11 cellular contexts compared by ENCODE assay signal in the genomic region with DNA sequence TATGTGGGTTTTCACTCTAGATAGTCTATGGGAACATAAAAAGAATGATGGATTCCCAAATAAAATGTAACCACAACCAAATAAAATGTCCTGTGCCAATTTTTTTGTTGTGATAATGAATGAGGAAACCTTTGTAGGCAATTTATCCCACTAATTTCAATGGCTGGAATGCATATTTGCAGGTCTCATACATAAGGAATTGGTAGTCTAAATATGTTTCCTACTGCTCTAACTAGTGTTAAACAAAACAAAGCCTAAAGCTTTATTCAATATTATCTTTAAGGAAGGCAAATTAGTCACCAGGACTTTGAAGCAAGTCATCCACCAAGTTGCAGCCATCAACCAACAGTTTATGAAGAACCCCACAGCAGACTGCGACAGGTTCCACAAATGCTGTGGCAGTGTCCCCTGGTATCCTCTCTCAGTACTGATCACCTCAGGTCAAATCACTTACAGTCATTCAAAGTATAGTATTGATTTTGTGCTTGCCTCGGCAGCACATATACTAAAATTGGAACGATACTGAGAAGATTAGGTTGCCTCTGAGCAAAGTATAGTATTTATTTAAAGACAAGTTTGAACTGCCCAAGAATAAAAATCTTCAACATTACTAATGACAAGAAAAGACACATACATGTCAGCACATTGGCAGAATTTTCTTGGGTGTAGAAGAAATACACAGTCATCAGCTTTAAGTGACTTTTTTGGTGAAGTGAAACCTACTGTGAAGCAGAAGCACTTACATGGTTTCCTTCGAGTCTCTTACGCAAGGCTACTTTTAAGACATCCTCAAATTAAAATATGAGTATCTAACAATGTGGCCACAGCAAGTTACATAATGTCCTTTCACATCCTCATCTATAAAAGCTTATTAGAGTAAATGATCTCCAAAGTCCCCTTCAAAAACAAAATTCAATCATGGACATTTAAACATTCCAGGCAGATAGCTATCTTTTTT.
DNase-seq lines count a peak whose midpoint lies in the region; ATAC-seq and TF ChIP-seq lines count a peak whose summit lies in the region.
"Had no signal": no experiment of that assay in that cellular context is flagged by ENCODE, and none has a peak within 500 bp of the region (broad histone marks: within the 10 kb centered on the region; RNA-seq: fewer than 3 reads in every experiment).

No MANE protein-coding gene starts in this region.

- no peaks in the 10 kb centered on the region for H3K36me3 ChIP-seq in osteoblast (ENCODE audit: insufficient read depth, low read length)
- H3K36me3 ChIP-seq: thoracic aorta had no signal

- no peak for TF ChIP-seq CTCF in osteoblast (IDR thresholded peaks at IDR 0.05; ENCODE audit: extremely low read depth, low read depth, low read length)
- TF ChIP-seq CTCF in foreskin keratinocyte (conservative IDR thresholded peaks at IDR 0.05), result no peak

- ATAC-seq in GM18520 (IDR thresholded peaks at IDR 0.05; ENCODE audit: unreplicated experiment), result peak; percentile 47
- ATAC-seq in HG02588 (IDR thresholded peaks at IDR 0.05; ENCODE audit: unreplicated experiment), result peak; percentile 55
- ATAC-seq in foreskin keratinocyte, result no peak

- H3K79me2 ChIP-seq in osteoblast (ENCODE audit: insufficient read depth, low read length), result no peaks in the 10 kb centered on the region

- no peak overlapping the region for H2AFZ ChIP-seq in osteoblast (ENCODE audit: low read length)

- no peaks in the 10 kb centered on the region for H4K20me1 ChIP-seq in osteoblast (ENCODE audit: insufficient read depth, low read length)

- peak; percentile 86 to 99 for DNase-seq in NOMO-1 (lab: John Stamatoyannopoulos, UW; ENCODE audit: unreplicated experiment in 2 of 2)
- no peak for DNase-seq in osteoblast (ENCODE audit: insufficient read length, low spot score, missing footprints)
- DNase-seq in foreskin keratinocyte, result no peak
- no peak for DNase-seq in activated CD8-positive, alpha-beta memory T cell treated with anti-CD3 and anti-CD28 coated beads for 24 hours
- DNase-seq in HT-29 (ENCODE audit: low spot score), result no peak
- DNase-seq in stimulated activated naive CD4-positive, alpha-beta T cell treated with Interleukin-2 at 50 U/mL for 16 hours (lab: John Stamatoyannopoulos, UW), result no peak
- DNase-seq: NCI-H446 treated with DMSO at 0.1 percent for 48 hours, retina had no signal

- H3K9me3 ChIP-seq in osteoblast (ENCODE audit: low read depth, low read length), result no peaks in the 10 kb centered on the region
- H3K9me3 ChIP-seq: thoracic aorta had no signal

- peak overlapping the region; percentile 15 for H3K4me2 ChIP-seq in osteoblast (ENCODE audit: insufficient read depth, low read length)

- H3K27me3 ChIP-seq in osteoblast (ENCODE audit: insufficient read depth, low read length), result no peaks in the 10 kb centered on the region
- H3K27me3 ChIP-seq in foreskin keratinocyte, result no peaks in the 10 kb centered on the region

- no peak overlapping the region for H3K4me3 ChIP-seq in osteoblast (ENCODE audit: insufficient read depth, low read length)
- H3K4me3 ChIP-seq: thoracic aorta had no signal

- H3K4me1 ChIP-seq in osteoblast (ENCODE audit: insufficient read depth, low read length), result peaks cover 4% of the 10 kb centered on the region
- peaks cover 10% of the 10 kb centered on the region for H3K4me1 ChIP-seq in foreskin keratinocyte

- no peak overlapping the region for H3K27ac ChIP-seq in osteoblast (ENCODE audit: low read depth, low read length)
- H3K27ac ChIP-seq in foreskin keratinocyte, result no peak overlapping the region
- H3K27ac ChIP-seq: thoracic aorta had no signal

Comparison
In these comparisons a context has a peak if more than half of its experiments do, and no peak if none do; other contexts are left out.
1. DNase-seq: peak in NOMO-1 (2 of 2); none in osteoblast (single experiment), foreskin keratinocyte (0 of 2), activated CD8-positive, alpha-beta memory T cell treated with anti-CD3 and anti-CD28 coated beads for 24 hours (single experiment), HT-29 (single experiment) and stimulated activated naive CD4-positive, alpha-beta T cell treated with Interleukin-2 at 50 U/mL for 16 hours (single experiment).